Comparison of ENCODE assay signal across 12 cellular contexts in genomic region chr5:66209350-66209749, GRCh38.
DNase-seq lines count a peak whose midpoint lies in the region; ATAC-seq and TF ChIP-seq lines count a peak whose summit lies in the region.
"Had no signal": no experiment of that assay in that cellular context is flagged by ENCODE, and none has a peak within 500 bp of the region (broad histone marks: within the 10 kb centered on the region; RNA-seq: fewer than 3 reads in every experiment).

No MANE protein-coding gene starts in this region.

- peak overlapping the region in 3 of 4 donors; percentile 10 to 80 (median 59) for H3K27ac ChIP-seq in transverse colon
- H3K27ac ChIP-seq: gastrocnemius medialis, right lobe of liver, VCaP had no signal

- H3K27me3 ChIP-seq in transverse colon = no peaks in the 10 kb centered on the region
- H3K27me3 ChIP-seq: gastrocnemius medialis, right lobe of liver had no signal

- H3K36me3 ChIP-seq in transverse colon = no peaks in the 10 kb centered on the region
- H3K36me3 ChIP-seq: right lobe of liver had no signal

- peaks cover 3% of the 10 kb centered on the region for H3K36me3 Mint-ChIP-seq in activated CD4-positive, alpha-beta T cell treated with anti-CD3 and anti-CD28 coated beads for 36 hours (ENCODE audit: low read depth)
- no peaks in the 10 kb centered on the region for H3K36me3 Mint-ChIP-seq in activated CD4-positive, alpha-beta T cell treated with anti-CD3 and anti-CD28 coated beads, Interleukin-2, amount 10 ng/mL, durations not matched to agents 7 days and 5 days (ENCODE audit: low read depth)
- peaks cover 4% of the 10 kb centered on the region for H3K36me3 Mint-ChIP-seq in activated CD8-positive, alpha-beta T cell treated with anti-CD3 and anti-CD28 coated beads for 36 hours (ENCODE audit: low read depth)

- H3K4me1 ChIP-seq in transverse colon = peaks cover 0 to 5% (median 0%) of the 10 kb centered on the region in 4 donors
- H3K4me1 ChIP-seq: gastrocnemius medialis, right lobe of liver had no signal

- H3K4me1 Mint-ChIP-seq in activated CD4-positive, alpha-beta T cell treated with anti-CD3 and anti-CD28 coated beads for 36 hours = no peaks in the 10 kb centered on the region
- H3K4me1 Mint-ChIP-seq in activated CD4-positive, alpha-beta T cell treated with anti-CD3 and anti-CD28 coated beads, Interleukin-2, amount 10 ng/mL, durations not matched to agents 7 days and 5 days = no peaks in the 10 kb centered on the region
- H3K4me1 Mint-ChIP-seq in activated CD8-positive, alpha-beta T cell treated with anti-CD3 and anti-CD28 coated beads for 36 hours (ENCODE audit: low read depth) = no peaks in the 10 kb centered on the region

- POLR2A ChIA-PET in activated CD4-positive, alpha-beta T cell treated with anti-CD3 and anti-CD28 coated beads for 36 hours (lab: Charles Lee) = no interaction called here
- POLR2A ChIA-PET in activated CD4-positive, alpha-beta T cell treated with anti-CD3 and anti-CD28 coated beads, Interleukin-2, amount 10 ng/mL, durations not matched to agents 7 days and 5 days (lab: Charles Lee) = no interaction called here
- POLR2A ChIA-PET in activated CD8-positive, alpha-beta T cell treated with anti-CD3 and anti-CD28 coated beads for 36 hours (lab: Charles Lee) = no interaction called here

- no peak for TF ChIP-seq EP300 in transverse colon (IDR thresholded peaks at IDR 0.05; ENCODE audit: low read depth)

- no peaks in the 10 kb centered on the region for H3K27me3 Mint-ChIP-seq in activated CD4-positive, alpha-beta T cell treated with anti-CD3 and anti-CD28 coated beads for 36 hours
- no peaks in the 10 kb centered on the region for H3K27me3 Mint-ChIP-seq in activated CD4-positive, alpha-beta T cell treated with anti-CD3 and anti-CD28 coated beads, Interleukin-2, amount 10 ng/mL, durations not matched to agents 7 days and 5 days
- H3K27me3 Mint-ChIP-seq in activated CD8-positive, alpha-beta T cell treated with anti-CD3 and anti-CD28 coated beads for 36 hours = no peaks in the 10 kb centered on the region

- peak; percentile 57 for ATAC-seq in activated CD4-positive, alpha-beta T cell treated with anti-CD3 and anti-CD28 coated beads for 36 hours
- peak; percentile 86 for ATAC-seq in esophagus mucosa
- no peak for ATAC-seq in Right ventricle myocardium superior (ENCODE audit: poor library complexity)
- no peak for ATAC-seq in activated CD8-positive, alpha-beta T cell treated with anti-CD3 and anti-CD28 coated beads for 36 hours
- no peak for ATAC-seq in GM18909 (IDR thresholded peaks at IDR 0.05; ENCODE audit: poor library complexity, unreplicated experiment)
- ATAC-seq: gastrocnemius medialis had no signal

- H3K4me3 Mint-ChIP-seq in activated CD4-positive, alpha-beta T cell treated with anti-CD3 and anti-CD28 coated beads for 36 hours = no peak overlapping the region
- no peak overlapping the region for H3K4me3 Mint-ChIP-seq in activated CD4-positive, alpha-beta T cell treated with anti-CD3 and anti-CD28 coated beads, Interleukin-2, amount 10 ng/mL, durations not matched to agents 7 days and 5 days
- no peak overlapping the region for H3K4me3 Mint-ChIP-seq in activated CD8-positive, alpha-beta T cell treated with anti-CD3 and anti-CD28 coated beads for 36 hours

- WGBS in transverse colon (ENCODE audit: low coverage in 1 of 2), 2 donors = 86 to 93% methylated on average over 2 to 4 of the region's 4 CpGs

- CTCF ChIA-PET in activated CD4-positive, alpha-beta T cell treated with anti-CD3 and anti-CD28 coated beads for 36 hours (lab: Charles Lee) = no interaction called here
- CTCF ChIA-PET in activated CD4-positive, alpha-beta T cell treated with anti-CD3 and anti-CD28 coated beads, Interleukin-2, amount 10 ng/mL, durations not matched to agents 7 days and 5 days (lab: Charles Lee) = no interaction called here
- CTCF ChIA-PET in activated CD8-positive, alpha-beta T cell treated with anti-CD3 and anti-CD28 coated beads for 36 hours (lab: Charles Lee) = no interaction called here

- H3K9me3 ChIP-seq in transverse colon = no peaks in the 10 kb centered on the region
- H3K9me3 ChIP-seq: gastrocnemius medialis, right lobe of liver had no signal

- in situ Hi-C loops in transverse colon (cut with MboI; ENCODE audit: low pct_ligation_motif_present in 1 of 4, low pct_unique_long_range_greater_than_20kb in 1 of 4, low sequenced_read_pairs in 3 of 4) = no loop called here

- H3K27ac Mint-ChIP-seq in activated CD4-positive, alpha-beta T cell treated with anti-CD3 and anti-CD28 coated beads for 36 hours = no peak overlapping the region
- no peak overlapping the region for H3K27ac Mint-ChIP-seq in activated CD4-positive, alpha-beta T cell treated with anti-CD3 and anti-CD28 coated beads, Interleukin-2, amount 10 ng/mL, durations not matched to agents 7 days and 5 days
- H3K27ac Mint-ChIP-seq in activated CD8-positive, alpha-beta T cell treated with anti-CD3 and anti-CD28 coated beads for 36 hours = no peak overlapping the region

- no peak for TF ChIP-seq POLR2A in transverse colon (IDR thresholded peaks at IDR 0.05)

- no peaks in the 10 kb centered on the region for H3K9me3 Mint-ChIP-seq in activated CD4-positive, alpha-beta T cell treated with anti-CD3 and anti-CD28 coated beads for 36 hours (ENCODE audit: low read depth)
- no peaks in the 10 kb centered on the region for H3K9me3 Mint-ChIP-seq in activated CD4-positive, alpha-beta T cell treated with anti-CD3 and anti-CD28 coated beads, Interleukin-2, amount 10 ng/mL, durations not matched to agents 7 days and 5 days
- H3K9me3 Mint-ChIP-seq in activated CD8-positive, alpha-beta T cell treated with anti-CD3 and anti-CD28 coated beads for 36 hours = no peaks in the 10 kb centered on the region

- H3K4me3 ChIP-seq in transverse colon = no peak overlapping the region
- H3K4me3 ChIP-seq: gastrocnemius medialis, right lobe of liver had no signal

- no peak for TF ChIP-seq CTCF in transverse colon (IDR thresholded peaks at IDR 0.05)
- no peak for TF ChIP-seq CTCF in activated CD8-positive, alpha-beta T cell treated with anti-CD3 and anti-CD28 coated beads for 36 hours (IDR thresholded peaks at IDR 0.05)

- intact Hi-C loops in activated CD4-positive, alpha-beta T cell treated with anti-CD3 and anti-CD28 coated beads for 36 hours (cut with DNase I, micrococcal nuclease) = no loop called here
- intact Hi-C loops in transverse colon (cut with DNase I; ENCODE audit: low total_unique reads) (no loop called here), Right ventricle myocardium superior (cut with DNase I) (no loop called here)
- intact Hi-C loops in activated CD8-positive, alpha-beta T cell treated with anti-CD3 and anti-CD28 coated beads for 36 hours (cut with micrococcal nuclease) = no loop called here

- DNase-seq in activated CD4-positive, alpha-beta T cell treated with anti-CD3 and anti-CD28 coated beads for 36 hours = peak; percentile 40
- no peak for DNase-seq in activated CD4-positive, alpha-beta T cell treated with anti-CD3 and anti-CD28 coated beads, Interleukin-2, amount 10 ng/mL, durations not matched to agents 7 days and 5 days
- DNase-seq in NCI-H460 (ENCODE audit: extremely low read depth, low read depth) (peak; percentile 66), transverse colon (no peak), Right ventricle myocardium superior (no peak)
- DNase-seq in activated CD8-positive, alpha-beta T cell treated with anti-CD3 and anti-CD28 coated beads for 36 hours = no peak
- DNase-seq: activated effector memory CD4-positive, alpha-beta T cell treated with anti-CD3 and anti-CD28 coated beads, Interleukin-2, amount 50 U/mL, for 16 hours; gastrocnemius medialis; right lobe of liver had no signal

Comparison
In these comparisons a context has a peak if more than half of its experiments do, and no peak if none do; other contexts are left out.
1. DNase-seq: peak in activated CD4-positive, alpha-beta T cell treated with anti-CD3 and anti-CD28 coated beads for 36 hours (single experiment) and NCI-H460 (single experiment); none in activated CD4-positive, alpha-beta T cell treated with anti-CD3 and anti-CD28 coated beads, Interleukin-2, amount 10 ng/mL, durations not matched to agents 7 days and 5 days (single experiment), transverse colon (single experiment), Right ventricle myocardium superior (single experiment) and activated CD8-positive, alpha-beta T cell treated with anti-CD3 and anti-CD28 coated beads for 36 hours (single experiment).
2. ATAC-seq: peak in activated CD4-positive, alpha-beta T cell treated with anti-CD3 and anti-CD28 coated beads for 36 hours (single experiment) and esophagus mucosa (single experiment); none in Right ventricle myocardium superior (single experiment), activated CD8-positive, alpha-beta T cell treated with anti-CD3 and anti-CD28 coated beads for 36 hours (single experiment) and GM18909 (single experiment).